Comparison of ENCODE assay signal across 16 cellular contexts in genomic region chr10:86999976-87000375, GRCh38. TPM values are rescaled to one million over a fixed set of nuclear protein-coding genes. Genes with fewer than 3 reads are reported as not detected.
"Had no signal": no experiment of that assay in that cellular context is flagged by ENCODE, and none has a peak within 500 bp of the region (broad histone marks: within the 10 kb centered on the region; RNA-seq: fewer than 3 reads in every experiment).

No MANE protein-coding gene starts in this region.

RNA-seq across cellular contexts. Expression of gene FAM25A, which starts 20.1 kb away (rescaled TPM):
- total RNA-seq: activated B cell treated with CpG ODN at 0.5 μM for 24 hours; activated CD4-positive, alpha-beta memory T cell treated with anti-CD3 and anti-CD28 coated beads for 36 hours; activated naive CD4-positive, alpha-beta T cell treated with anti-CD3 and anti-CD28 coated beads for 36 hours; activated naive CD4-positive, alpha-beta T cell treated with anti-CD3 and anti-CD28 coated beads, Interleukin-2, amount 50 U/mL, for 72 hours; activated T-cell treated with anti-CD3 and anti-CD28 coated beads, Interleukin-2, amount 50 U/mL, for 4 hours; activated T-helper 1 cell treated with anti-CD3 and anti-CD28 coated beads, Interleukin-12 subunit alpha, Interleukin-12 subunit beta, Interleukin-2, Interleukin-4 antibody, amounts not matched to agents 30 ng/mL and 10 ng/mL and 1 ng/mL, durations not matched to agents 14 hours and 24 hours and 36 hours; astrocyte; body of pancreas; breast epithelium; cardiac septum; LHCN-M2; NCI-H460; Right ventricle myocardium inferior; SJCRH30; T-cell; T-helper 17 cell had no signal

RNA-seq across cellular contexts. Expression of gene ADIRF, which starts 31.7 kb away (rescaled TPM):
- total RNA-seq: activated CD4-positive, alpha-beta memory T cell treated with anti-CD3 and anti-CD28 coated beads for 36 hours; activated naive CD4-positive, alpha-beta T cell treated with anti-CD3 and anti-CD28 coated beads for 36 hours; activated naive CD4-positive, alpha-beta T cell treated with anti-CD3 and anti-CD28 coated beads, Interleukin-2, amount 50 U/mL, for 72 hours; activated T-helper 1 cell treated with anti-CD3 and anti-CD28 coated beads, Interleukin-12 subunit alpha, Interleukin-12 subunit beta, Interleukin-2, Interleukin-4 antibody, amounts not matched to agents 30 ng/mL and 10 ng/mL and 1 ng/mL, durations not matched to agents 14 hours and 24 hours and 36 hours; astrocyte; NCI-H460 had no signal

RNA-seq across cellular contexts. Expression of gene SNCG, which starts 41.6 kb away (rescaled TPM):
- total RNA-seq: activated B cell treated with CpG ODN at 0.5 μM for 24 hours; activated CD4-positive, alpha-beta memory T cell treated with anti-CD3 and anti-CD28 coated beads for 36 hours; T-helper 17 cell had no signal

RNA-seq across cellular contexts. Expression of gene MMRN2, which starts 42.6 kb away (rescaled TPM):
- total RNA-seq: activated CD4-positive, alpha-beta memory T cell treated with anti-CD3 and anti-CD28 coated beads for 36 hours; activated naive CD4-positive, alpha-beta T cell treated with anti-CD3 and anti-CD28 coated beads for 36 hours; activated naive CD4-positive, alpha-beta T cell treated with anti-CD3 and anti-CD28 coated beads, Interleukin-2, amount 50 U/mL, for 72 hours; activated T-helper 1 cell treated with anti-CD3 and anti-CD28 coated beads, Interleukin-12 subunit alpha, Interleukin-12 subunit beta, Interleukin-2, Interleukin-4 antibody, amounts not matched to agents 30 ng/mL and 10 ng/mL and 1 ng/mL, durations not matched to agents 14 hours and 24 hours and 36 hours had no signal
